Comparison of ENCODE assay signal across 12 cellular contexts in the genomic region with DNA sequence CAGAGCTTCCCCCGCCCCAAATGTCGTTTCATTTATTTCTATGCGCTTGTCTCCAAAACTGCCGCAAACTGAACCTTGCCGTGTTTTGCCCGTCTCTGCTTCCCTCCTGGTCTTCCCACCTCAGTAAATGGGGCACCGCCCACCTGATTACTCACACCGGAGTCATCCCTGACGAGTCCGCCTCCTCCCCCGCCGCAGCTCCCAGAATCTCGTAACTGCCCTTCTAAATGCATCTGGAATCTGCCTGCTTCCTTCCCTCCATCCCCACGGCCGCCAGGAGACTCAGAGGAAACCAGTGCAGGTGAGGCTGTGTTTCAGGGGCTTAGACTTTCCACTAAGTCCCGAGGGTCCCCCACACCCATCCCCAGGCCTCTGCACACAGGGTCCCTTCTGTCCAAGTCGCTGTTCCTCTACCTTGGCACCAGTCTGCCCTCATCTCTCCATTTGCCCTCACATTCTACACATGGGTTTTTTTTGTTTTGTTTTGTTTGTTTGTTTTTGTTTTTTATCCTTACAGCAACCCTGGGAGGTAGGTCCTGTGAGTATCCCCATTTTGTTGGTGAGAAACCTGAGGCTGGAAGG.
DNase-seq lines count a peak whose midpoint lies in the region; ATAC-seq and TF ChIP-seq lines count a peak whose summit lies in the region.
"Had no signal": no experiment of that assay in that cellular context is flagged by ENCODE, and none has a peak within 500 bp of the region (broad histone marks: within the 10 kb centered on the region; RNA-seq: fewer than 3 reads in every experiment).

No MANE protein-coding gene starts in this region.

- in situ Hi-C loops in gastrocnemius medialis (cut with MboI; ENCODE audit: low sequenced_read_pairs in 4 of 4): no loop called here

- peaks cover 6% of the 10 kb centered on the region for H3K9me3 ChIP-seq in adipocyte (ENCODE audit: control insufficient read depth, low read length)
- H3K9me3 ChIP-seq in gastrocnemius medialis: no peaks in the 10 kb centered on the region
- H3K9me3 ChIP-seq in mucosa of descending colon: no peaks in the 10 kb centered on the region
- H3K9me3 ChIP-seq: testis had no signal

- peaks cover 26% of the 10 kb centered on the region for H3K27me3 ChIP-seq in adipocyte (replicated peaks; ENCODE audit: control insufficient read depth, insufficient read depth, low read length)
- peaks cover 13 to 22% (median 13%) of the 10 kb centered on the region in 3 donors for H3K27me3 ChIP-seq in gastrocnemius medialis
- H3K27me3 ChIP-seq: testis had no signal

- H3K4me1 ChIP-seq in adipocyte (ENCODE audit: control insufficient read depth, insufficient read depth, low read length) (peaks cover 2% of the 10 kb centered on the region), gastrocnemius medialis (no peaks in the 10 kb centered on the region), mucosa of descending colon (ENCODE audit: low read depth) (no peaks in the 10 kb centered on the region)
- H3K4me1 ChIP-seq: gastroesophageal sphincter, testis had no signal

- TF ChIP-seq CTCF in AG10803 (conservative IDR thresholded peaks at IDR 0.05; ENCODE audit: low read length) (no peak), gastrocnemius medialis (IDR thresholded peaks at IDR 0.05 in 4 of 5, conservative IDR thresholded peaks at IDR 0.05 in 1 of 5) (no peak), mucosa of descending colon (IDR thresholded peaks at IDR 0.05) (no peak)

- ATAC-seq in gastrocnemius medialis: no peak
- ATAC-seq in mucosa of descending colon: no peak
- ATAC-seq: gastroesophageal sphincter, right cardiac atrium had no signal

- intact Hi-C loops in gastrocnemius medialis (cut with DNase I; ENCODE audit: low total_unique reads) (no loop called here), mucosa of descending colon (cut with DNase I, micrococcal nuclease) (no loop called here)

- H3K9ac ChIP-seq in adipocyte (ENCODE audit: low read length): no peak overlapping the region

- no peak overlapping the region for H3K4me3 ChIP-seq in AG10803 (ENCODE audit: low read length)
- H3K4me3 ChIP-seq in adipocyte (ENCODE audit: low read length): no peak overlapping the region
- H3K4me3 ChIP-seq in gastrocnemius medialis: no peak overlapping the region
- H3K4me3 ChIP-seq in mucosa of descending colon: no peak overlapping the region
- H3K4me3 ChIP-seq: gastroesophageal sphincter, testis had no signal

- TF ChIP-seq POLR2A in gastrocnemius medialis (IDR thresholded peaks at IDR 0.05): no peak

- no peak overlapping the region for H3K27ac ChIP-seq in gastrocnemius medialis
- H3K27ac ChIP-seq: gastroesophageal sphincter, testis had no signal

- H3K36me3 ChIP-seq in adipocyte (ENCODE audit: control insufficient read depth, insufficient read depth, low read length, severe bottlenecking): no peaks in the 10 kb centered on the region
- no peaks in the 10 kb centered on the region for H3K36me3 ChIP-seq in gastrocnemius medialis
- H3K36me3 ChIP-seq in mucosa of descending colon (ENCODE audit: low read depth): no peaks in the 10 kb centered on the region
- H3K36me3 ChIP-seq: gastroesophageal sphincter had no signal

- DNase-seq in AG10803 (ENCODE audit: low read depth): peak; percentile 56
- DNase-seq in HCEC 1CT: peak; percentile 71
- peak; percentile 33 for DNase-seq in adipocyte (ENCODE audit: low read depth)
- peak; percentile 81 for DNase-seq in iPS-NIHi11 (ENCODE audit: low spot score)
- no peak for DNase-seq in gastrocnemius medialis
- no peak for DNase-seq in DMS79 (lab: John Stamatoyannopoulos, UW)
- no peak for DNase-seq in DMS114 treated with DMSO at 0.1 percent for 48 hours (lab: John Stamatoyannopoulos, UW; ENCODE audit: unreplicated experiment)
- no peak for DNase-seq in mucosa of descending colon
- DNase-seq: Kasumi-1, right cardiac atrium, testis had no signal

Comparison
In these comparisons a context has a peak if more than half of its experiments do, and no peak if none do; other contexts are left out.
1. DNase-seq: peak in AG10803 (single experiment), HCEC 1CT (single experiment), adipocyte (single experiment) and iPS-NIHi11 (single experiment); none in gastrocnemius medialis (0 of 2), DMS79 (single experiment), DMS114 treated with DMSO at 0.1 percent for 48 hours (single experiment) and mucosa of descending colon (0 of 3).